ENCODE assay signal across 11 cellular contexts in the genomic region with DNA sequence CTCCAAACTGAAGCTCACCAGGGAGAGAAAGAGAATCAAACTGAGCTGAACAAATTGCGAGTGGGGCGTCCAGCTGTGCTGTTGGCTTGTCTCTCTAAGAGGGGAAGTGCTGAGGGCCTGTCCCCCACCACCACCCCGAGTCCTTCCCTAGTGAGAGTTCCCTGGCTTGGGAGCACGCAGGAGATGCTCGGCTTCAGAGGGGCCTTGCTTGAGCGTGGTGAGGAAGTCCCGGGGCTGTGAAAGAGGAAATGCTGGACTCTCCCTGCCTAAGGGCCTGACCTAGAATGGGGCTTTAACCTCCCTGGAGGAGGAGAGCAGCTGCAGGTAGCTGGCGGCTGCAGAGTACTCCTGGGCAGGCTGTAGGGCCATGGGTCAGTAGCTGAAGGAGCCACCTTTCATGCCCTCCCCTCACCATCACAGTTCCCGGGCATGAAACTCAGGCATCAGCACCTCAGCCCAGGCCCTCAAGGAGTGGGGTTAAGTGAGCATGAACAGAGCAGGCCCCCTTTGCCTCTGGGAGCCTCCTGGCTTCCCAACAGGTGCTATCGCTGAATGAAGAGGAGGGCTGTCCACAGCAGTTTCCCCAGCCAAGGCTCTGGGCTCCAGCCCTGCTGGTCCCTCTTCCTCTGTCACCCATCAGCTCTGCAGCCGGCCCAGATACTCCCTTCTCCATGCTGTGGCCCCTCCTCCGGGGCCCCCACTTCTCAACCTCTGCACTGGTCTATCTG.
DNase-seq lines count a peak whose midpoint lies in the region; ATAC-seq and TF ChIP-seq lines count a peak whose summit lies in the region.
"Had no signal": no experiment of that assay in that cellular context is flagged by ENCODE, and none has a peak within 500 bp of the region (broad histone marks: within the 10 kb centered on the region; RNA-seq: fewer than 3 reads in every experiment).

No MANE protein-coding gene starts in this region.

- peak overlapping the region; percentile 60 to 83 (median 77) for H3K27ac ChIP-seq in esophagus squamous epithelium
- H3K27ac ChIP-seq in upper lobe of left lung, result peak overlapping the region; percentile 57 to 87 (median 78)

- H3K4me1 ChIP-seq in esophagus squamous epithelium (peaks cover 3 to 54% (median 26%) of the 10 kb centered on the region in 3 donors), upper lobe of left lung (peaks cover 33 to 44% (median 40%) of the 10 kb centered on the region in 4 donors)

- H3K4me1 Mint-ChIP-seq in activated CD4-positive, alpha-beta T cell treated with anti-CD3 and anti-CD28 coated beads, Interleukin-2, amount 10 ng/mL, durations not matched to agents 7 days and 5 days, result peaks cover 15% of the 10 kb centered on the region
- peaks cover 4% of the 10 kb centered on the region for H3K4me1 Mint-ChIP-seq in activated CD4-positive, alpha-beta T cell treated with anti-CD3 and anti-CD28 coated beads, Interleukin-2, amount 10 ng/mL, durations not matched to agents 24 days and 14 days
- peaks cover 0 to 20% (median 8%) of the 10 kb centered on the region in 4 donors for H3K4me1 Mint-ChIP-seq in naive thymus-derived CD8-positive, alpha-beta T cell

- H3K9me3 Mint-ChIP-seq in activated CD4-positive, alpha-beta T cell treated with anti-CD3 and anti-CD28 coated beads, Interleukin-2, amount 10 ng/mL, durations not matched to agents 7 days and 5 days, result peaks cover 14% of the 10 kb centered on the region
- H3K9me3 Mint-ChIP-seq in activated CD4-positive, alpha-beta T cell treated with anti-CD3 and anti-CD28 coated beads, Interleukin-2, amount 10 ng/mL, durations not matched to agents 24 days and 14 days, result peaks cover 5% of the 10 kb centered on the region
- H3K9me3 Mint-ChIP-seq in naive thymus-derived CD8-positive, alpha-beta T cell, result peaks cover 0 to 15% (median 5%) of the 10 kb centered on the region in 9 donors

- H3K9me3 ChIP-seq in esophagus squamous epithelium (no peaks in the 10 kb centered on the region), upper lobe of left lung (peaks cover 0 to 4% (median 0%) of the 10 kb centered on the region in 4 donors)

- WGBS in esophagus squamous epithelium, 2 donors, result 87 to 90% methylated on average over 5 to 8 of the region's 12 CpGs
- 58 to 73% methylated on average over 8 to 12 of the region's 12 CpGs for WGBS in upper lobe of left lung, 2 donors

- no peaks in the 10 kb centered on the region for H3K36me3 ChIP-seq in esophagus squamous epithelium
- H3K36me3 ChIP-seq in upper lobe of left lung, result no peaks in the 10 kb centered on the region

- H3K27me3 ChIP-seq in esophagus squamous epithelium (no peaks in the 10 kb centered on the region), upper lobe of left lung (no peaks in the 10 kb centered on the region)

- CTCF ChIA-PET in activated CD4-positive, alpha-beta T cell treated with anti-CD3 and anti-CD28 coated beads, Interleukin-2, amount 10 ng/mL, durations not matched to agents 7 days and 5 days (lab: Charles Lee), result interaction anchor here (0.5 to 1.0 kb wide), 2 partner anchors 124 to 849 kb away, joined by 3 read pairs; no protein-coding TSS in a partner anchor

- H3K4me3 ChIP-seq in esophagus squamous epithelium, result no peak overlapping the region
- H3K4me3 ChIP-seq in upper lobe of left lung, result no peak overlapping the region

- DNase-seq in activated CD4-positive, alpha-beta T cell treated with anti-CD3 and anti-CD28 coated beads, Interleukin-2, amount 10 ng/mL, durations not matched to agents 7 days and 5 days, result no peak
- no peak for DNase-seq in activated CD4-positive, alpha-beta T cell treated with anti-CD3 and anti-CD28 coated beads, Interleukin-2, amount 10 ng/mL, durations not matched to agents 24 days and 14 days
- DNase-seq in esophagus squamous epithelium (lab: John Stamatoyannopoulos, UW) (no peak), upper lobe of left lung (peak in 1 of 2 donors; percentile 69), cerebellar nuclear complex (lab: John Stamatoyannopoulos, UW) (no peak)
- no peak for DNase-seq in naive thymus-derived CD8-positive, alpha-beta T cell
- no peak for DNase-seq in activated naive CD4-positive, alpha-beta T cell (lab: John Stamatoyannopoulos, UW)
- DNase-seq: activated CD4-positive, alpha-beta T cell treated with anti-CD3 and anti-CD28 coated beads, Interleukin-2, amount 50 U/mL, for 1 hour; NCI-H748 treated with DMSO at 0.1 percent for 48 hours; stimulated activated CD4-positive, alpha-beta T cell treated with anti-CD3 and anti-CD28 coated beads, Interleukin-2, amount 100 ng/mL, for 24 hours had no signal

- TF ChIP-seq EP300 in upper lobe of left lung (IDR thresholded peaks at IDR 0.05), result no peak

- TF ChIP-seq CTCF in esophagus squamous epithelium (IDR thresholded peaks at IDR 0.05), result no peak
- no peak for TF ChIP-seq CTCF in upper lobe of left lung (IDR thresholded peaks at IDR 0.05)

- intact Hi-C loops in activated CD4-positive, alpha-beta T cell treated with anti-CD3 and anti-CD28 coated beads, Interleukin-2, amount 10 ng/mL, durations not matched to agents 24 days and 14 days (cut with micrococcal nuclease), result no loop called here
- intact Hi-C loops in esophagus squamous epithelium (cut with DNase I), result no loop called here

- H3K4me3 Mint-ChIP-seq in activated CD4-positive, alpha-beta T cell treated with anti-CD3 and anti-CD28 coated beads, Interleukin-2, amount 10 ng/mL, durations not matched to agents 7 days and 5 days, result no peak overlapping the region
- no peak overlapping the region for H3K4me3 Mint-ChIP-seq in activated CD4-positive, alpha-beta T cell treated with anti-CD3 and anti-CD28 coated beads, Interleukin-2, amount 10 ng/mL, durations not matched to agents 24 days and 14 days
- peak overlapping the region in 4 of 10 donors; percentile 33 to 70 (median 46) for H3K4me3 Mint-ChIP-seq in naive thymus-derived CD8-positive, alpha-beta T cell

- POLR2A ChIA-PET in activated CD4-positive, alpha-beta T cell treated with anti-CD3 and anti-CD28 coated beads, Interleukin-2, amount 10 ng/mL, durations not matched to agents 7 days and 5 days (lab: Charles Lee), result no interaction called here
- POLR2A ChIA-PET in naive thymus-derived CD8-positive, alpha-beta T cell (lab: Charles Lee), result interaction anchor here (1.2 to 1.5 kb wide), 3 partner anchors 24 to 185 kb away, joined by 3 to 5 read pairs (median 4); a partner anchor contains a TSS

- no peaks in the 10 kb centered on the region for H3K27me3 Mint-ChIP-seq in activated CD4-positive, alpha-beta T cell treated with anti-CD3 and anti-CD28 coated beads, Interleukin-2, amount 10 ng/mL, durations not matched to agents 7 days and 5 days
- no peaks in the 10 kb centered on the region for H3K27me3 Mint-ChIP-seq in activated CD4-positive, alpha-beta T cell treated with anti-CD3 and anti-CD28 coated beads, Interleukin-2, amount 10 ng/mL, durations not matched to agents 24 days and 14 days
- H3K27me3 Mint-ChIP-seq in naive thymus-derived CD8-positive, alpha-beta T cell, result no peaks in the 10 kb centered on the region

- no peak for ATAC-seq in naive thymus-derived CD8-positive, alpha-beta T cell
- ATAC-seq in upper lobe of left lung (ENCODE audit: low FRiP score in 2 of 2) (peak; percentile 27 to 75), HG02852 (IDR thresholded peaks at IDR 0.05; ENCODE audit: unreplicated experiment) (no peak)

- TF ChIP-seq POLR2A in esophagus squamous epithelium (IDR thresholded peaks at IDR 0.05) (no peak), upper lobe of left lung (IDR thresholded peaks at IDR 0.05) (peak in 1 of 4 donors; percentile 35)

- H3K36me3 Mint-ChIP-seq in activated CD4-positive, alpha-beta T cell treated with anti-CD3 and anti-CD28 coated beads, Interleukin-2, amount 10 ng/mL, durations not matched to agents 7 days and 5 days (ENCODE audit: low read depth), result no peaks in the 10 kb centered on the region
- H3K36me3 Mint-ChIP-seq in activated CD4-positive, alpha-beta T cell treated with anti-CD3 and anti-CD28 coated beads, Interleukin-2, amount 10 ng/mL, durations not matched to agents 24 days and 14 days (ENCODE audit: low read depth), result peaks cover 2% of the 10 kb centered on the region
- peaks cover 0 to 10% (median 0%) of the 10 kb centered on the region in 3 donors for H3K36me3 Mint-ChIP-seq in naive thymus-derived CD8-positive, alpha-beta T cell

- H3K27ac Mint-ChIP-seq in activated CD4-positive, alpha-beta T cell treated with anti-CD3 and anti-CD28 coated beads, Interleukin-2, amount 10 ng/mL, durations not matched to agents 7 days and 5 days, result peak overlapping the region; percentile 87
- H3K27ac Mint-ChIP-seq in activated CD4-positive, alpha-beta T cell treated with anti-CD3 and anti-CD28 coated beads, Interleukin-2, amount 10 ng/mL, durations not matched to agents 24 days and 14 days, result no peak overlapping the region
- H3K27ac Mint-ChIP-seq in naive thymus-derived CD8-positive, alpha-beta T cell, result peak overlapping the region in 9 of 10 donors; percentile 40 to 90 (median 75)

Comparison
In these comparisons a context has a peak if more than half of its experiments do, and no peak if none do; other contexts are left out.
1. ATAC-seq: peak in upper lobe of left lung (2 of 2); none in naive thymus-derived CD8-positive, alpha-beta T cell (0 of 2) and HG02852 (single experiment).